23 cellular contexts compared by ENCODE assay signal in genomic region chr10:131158695-131159094, GRCh38.
"Had no signal": no experiment of that assay in that cellular context is flagged by ENCODE, and none has a peak within 500 bp of the region (broad histone marks: within the 10 kb centered on the region; RNA-seq: fewer than 3 reads in every experiment).

No MANE protein-coding gene starts in this region.

- H3K27me3 ChIP-seq: tibial nerve, upper lobe of left lung had no signal

- ATAC-seq: left ventricle myocardium superior; natural killer cell; psoas muscle; right cardiac atrium; stimulated activated naive B cell treated with anti-CD40 and anti-IgM and Interleukin-4, amounts not matched to agents 10 μg/mL and 1 μg/mL and 100 μg/mL, for 72 hours had no signal

- H3K9me3 Mint-ChIP-seq: memory B cell; natural killer cell; stimulated activated naive B cell treated with anti-CD40 and anti-IgM and Interleukin-4, amounts not matched to agents 10 μg/mL and 1 μg/mL and 100 μg/mL, for 72 hours; stimulated activated naive CD8-positive, alpha-beta T cell treated with anti-CD3 and anti-CD28 coated beads, Interleukin-15, Interleukin-2, amounts not matched to agents 100 ng/mL and 50 ng/mL, for 24 hours had no signal

- H3K36me3 ChIP-seq: esophagus squamous epithelium, thoracic aorta, tibial nerve, upper lobe of left lung had no signal

- FAIRE-seq: keratinocyte, urothelium cell line had no signal

- DNase-seq: dermis blood vessel endothelial cell; effector memory CD4-positive, alpha-beta T cell; erythroblast; esophagus squamous epithelium; foreskin melanocyte; left ventricle myocardium superior; natural killer cell; nucleus accumbens; psoas muscle; right cardiac atrium; stimulated activated CD4-positive, alpha-beta T cell treated with anti-CD3 and anti-CD28 coated beads, Interleukin-15, amount 100 ng/mL, for 24 hours; stimulated activated CD4-positive, alpha-beta T cell treated with anti-CD3 and anti-CD28 coated beads, Interleukin-2, amount 100 ng/mL, for 48 hours; stimulated activated naive B cell treated with anti-CD40 and anti-IgM and Interleukin-4, amounts not matched to agents 10 μg/mL and 1 μg/mL and 100 μg/mL, for 72 hours had no signal

- H3K27me3 Mint-ChIP-seq: memory B cell; stimulated activated naive CD8-positive, alpha-beta T cell treated with anti-CD3 and anti-CD28 coated beads, Interleukin-15, Interleukin-2, amounts not matched to agents 100 ng/mL and 50 ng/mL, for 24 hours had no signal

- H3K27ac Mint-ChIP-seq: memory B cell; natural killer cell; stimulated activated naive B cell treated with anti-CD40 and anti-IgM and Interleukin-4, amounts not matched to agents 10 μg/mL and 1 μg/mL and 100 μg/mL, for 72 hours; stimulated activated naive CD8-positive, alpha-beta T cell treated with anti-CD3 and anti-CD28 coated beads, Interleukin-15, Interleukin-2, amounts not matched to agents 100 ng/mL and 50 ng/mL, for 24 hours had no signal

- H3K4me1 Mint-ChIP-seq: memory B cell; natural killer cell; stimulated activated naive B cell treated with anti-CD40 and anti-IgM and Interleukin-4, amounts not matched to agents 10 μg/mL and 1 μg/mL and 100 μg/mL, for 72 hours had no signal

- H3K36me3 Mint-ChIP-seq: memory B cell; natural killer cell; stimulated activated naive B cell treated with anti-CD40 and anti-IgM and Interleukin-4, amounts not matched to agents 10 μg/mL and 1 μg/mL and 100 μg/mL, for 72 hours had no signal

- H3K4me3 ChIP-seq: coronary artery, esophagus squamous epithelium, lung, psoas muscle, skin epidermis, thoracic aorta, tibial nerve, upper lobe of left lung had no signal

- H3K27ac ChIP-seq: coronary artery, esophagus squamous epithelium, psoas muscle, skin epidermis, thoracic aorta, tibial nerve, upper lobe of left lung had no signal

- H3K4me1 ChIP-seq: psoas muscle, tibial nerve, upper lobe of left lung had no signal

- H3K4me3 Mint-ChIP-seq: memory B cell; natural killer cell; stimulated activated naive B cell treated with anti-CD40 and anti-IgM and Interleukin-4, amounts not matched to agents 10 μg/mL and 1 μg/mL and 100 μg/mL, for 72 hours; stimulated activated naive CD8-positive, alpha-beta T cell treated with anti-CD3 and anti-CD28 coated beads, Interleukin-15, Interleukin-2, amounts not matched to agents 100 ng/mL and 50 ng/mL, for 24 hours had no signal

- H3K9me3 ChIP-seq: esophagus squamous epithelium, psoas muscle, thoracic aorta, tibial nerve, upper lobe of left lung had no signal
